31 cellular contexts compared by ENCODE assay signal in genomic region chr10:72885953-72886352, GRCh38. TPM values are rescaled to one million over a fixed set of nuclear protein-coding genes. Genes with fewer than 3 reads are reported as not detected.
"Had no signal": no experiment of that assay in that cellular context is flagged by ENCODE, and none has a peak within 500 bp of the region (broad histone marks: within the 10 kb centered on the region; RNA-seq: fewer than 3 reads in every experiment).

No MANE protein-coding gene starts in this region.

- H3K27me3 Mint-ChIP-seq: activated naive CD4-positive, alpha-beta T cell treated with anti-CD3 and anti-CD28 coated beads, Interleukin-2, amount 50 U/mL, for 24 hours; activated T-cell treated with anti-CD3 and anti-CD28 coated beads, Interleukin-2, amount 50 U/mL, for 24 hours; naive B cell; stimulated activated memory B cell treated with anti-CD40 and anti-IgM and Interleukin-4, amounts not matched to agents 10 μg/mL and 1 μg/mL and 100 μg/mL, for 72 hours had no signal

- H3K9me3 ChIP-seq: colonic mucosa, gastroesophageal sphincter, pancreas, psoas muscle, tibial nerve had no signal

- ATAC-seq: activated CD4-positive, CD25-positive, alpha-beta regulatory T cell treated with anti-CD3 and anti-CD28 coated beads, Interleukin-2, amount 50 U/mL, for 24 hours; gastroesophageal sphincter; pancreas; psoas muscle; stimulated activated memory B cell treated with anti-CD40 and anti-IgM and Interleukin-4, amounts not matched to agents 10 μg/mL and 1 μg/mL and 100 μg/mL, for 72 hours had no signal

- H3K4me1 ChIP-seq: colonic mucosa, gastroesophageal sphincter, pancreas, psoas muscle, tibial nerve had no signal

- H3K4me3 ChIP-seq: colonic mucosa, gastroesophageal sphincter, pancreas, psoas muscle, smooth muscle cell, tibial nerve had no signal

- H3K36me3 ChIP-seq: colonic mucosa had no signal

- DNase-seq: activated CD4-positive, alpha-beta T cell treated with anti-CD3 and anti-CD28 coated beads for 48 hours; activated CD4-positive, alpha-beta T cell treated with anti-CD3 and anti-CD28 coated beads, Interleukin-2, amount 50 U/mL, for 48 hours; activated CD8-positive, alpha-beta memory T cell treated with anti-CD3 and anti-CD28 coated beads, Interleukin-2, amount 50 U/mL, for 48 hours; activated T-cell treated with anti-CD3 and anti-CD28 coated beads, Interleukin-2, amount 50 U/mL, for 24 hours; anterior cingulate cortex; colonic mucosa; effector memory CD4-positive, alpha-beta T cell; head of caudate nucleus; hypothalamus; naive B cell; nephron progenitor cell; nucleus accumbens; pancreas; psoas muscle; stimulated activated CD4-positive, alpha-beta T cell treated with anti-CD3 and anti-CD28 coated beads, Interleukin-1b, Interleukin-23, amount 100 ng/mL, for 48 hours; stimulated activated CD4-positive, alpha-beta T cell treated with anti-CD3 and anti-CD28 coated beads, Interleukin-4, amount 100 ng/mL, for 4 hours; stimulated activated CD8-positive, alpha-beta memory T cell treated with anti-CD3 and anti-CD28 coated beads, Interleukin-4, amount 100 ng/mL, for 48 hours; T-helper 9 cell had no signal

- H3K4me3 Mint-ChIP-seq: activated naive CD4-positive, alpha-beta T cell treated with anti-CD3 and anti-CD28 coated beads, Interleukin-2, amount 50 U/mL, for 24 hours; activated T-cell treated with anti-CD3 and anti-CD28 coated beads, Interleukin-2, amount 50 U/mL, for 24 hours; mesothelial cell of epicardium; naive B cell; nephron progenitor cell; stimulated activated memory B cell treated with anti-CD40 and anti-IgM and Interleukin-4, amounts not matched to agents 10 μg/mL and 1 μg/mL and 100 μg/mL, for 72 hours; T-helper 1 cell treated with Interleukin-12 subunit alpha and Interleukin-12 subunit beta and Interleukin-4 antibody, amounts not matched to agents 30 μg/mL and 1 μg/mL, for 36 hours had no signal

- H3K4me2 ChIP-seq: smooth muscle cell had no signal

- H3K27me3 ChIP-seq: colonic mucosa, gastroesophageal sphincter, pancreas, tibial nerve had no signal

- H3K27ac ChIP-seq: colonic mucosa, gastroesophageal sphincter, pancreas, psoas muscle, tibial nerve, VCaP had no signal

- H3K27ac Mint-ChIP-seq: activated naive CD4-positive, alpha-beta T cell treated with anti-CD3 and anti-CD28 coated beads, Interleukin-2, amount 50 U/mL, for 24 hours; activated T-cell treated with anti-CD3 and anti-CD28 coated beads, Interleukin-2, amount 50 U/mL, for 24 hours; activated T-helper 2 cell treated with anti-CD3 and anti-CD28 coated beads, Interferon-gamma antibody, Interleukin-2, Interleukin-4, amounts not matched to agents 10 μg/mL and 5 μg/mL and 100 μg/mL, durations not matched to agents 14 hours and 24 hours and 36 hours; nephron progenitor cell; stimulated activated memory B cell treated with anti-CD40 and anti-IgM and Interleukin-4, amounts not matched to agents 10 μg/mL and 1 μg/mL and 100 μg/mL, for 72 hours; T-helper 1 cell treated with Interleukin-12 subunit alpha and Interleukin-12 subunit beta and Interleukin-4 antibody, amounts not matched to agents 30 μg/mL and 1 μg/mL, for 36 hours had no signal

- H3K9me3 Mint-ChIP-seq: activated naive CD4-positive, alpha-beta T cell treated with anti-CD3 and anti-CD28 coated beads, Interleukin-2, amount 50 U/mL, for 24 hours; T-helper 1 cell treated with Interleukin-12 subunit alpha and Interleukin-12 subunit beta and Interleukin-4 antibody, amounts not matched to agents 30 μg/mL and 1 μg/mL, for 36 hours had no signal

RNA-seq across cellular contexts. Expression of gene OIT3, which starts 7.6 kb away (rescaled TPM):
- total RNA-seq: activated T-helper 2 cell treated with anti-CD3 and anti-CD28 coated beads, Interferon-gamma antibody, Interleukin-2, Interleukin-4, amounts not matched to agents 10 μg/mL and 5 μg/mL and 100 μg/mL, durations not matched to agents 14 hours and 24 hours and 36 hours; kidney epithelial cell; lower leg skin; psoas muscle; smooth muscle cell; tibial nerve had no signal
- polyA plus RNA-seq: adipose tissue had no signal
